Comparison of ENCODE assay signal across 1 cellular context in genomic region chr16:53863861-53864260, GRCh38.
TF ChIP-seq lines count a peak whose summit lies in the region.

No MANE protein-coding gene starts in this region.

TF ChIP-seq in A549, 52 proteins besides CTCF, POLR2A, EP300 and RAD21 (continued from another document):
- TF ChIP-seq HES2 (IDR thresholded peaks at IDR 0.05) (no peak), EHMT2 (IDR thresholded peaks at IDR 0.05; ENCODE audit: low read depth) (no peak), HDAC2 (IDR thresholded peaks at IDR 0.05) (no peak), MAFK (IDR thresholded peaks at IDR 0.05; ENCODE audit: partially characterized antibody) (no peak)
